Comparison of ENCODE assay signal across 35 cellular contexts in the genomic region with DNA sequence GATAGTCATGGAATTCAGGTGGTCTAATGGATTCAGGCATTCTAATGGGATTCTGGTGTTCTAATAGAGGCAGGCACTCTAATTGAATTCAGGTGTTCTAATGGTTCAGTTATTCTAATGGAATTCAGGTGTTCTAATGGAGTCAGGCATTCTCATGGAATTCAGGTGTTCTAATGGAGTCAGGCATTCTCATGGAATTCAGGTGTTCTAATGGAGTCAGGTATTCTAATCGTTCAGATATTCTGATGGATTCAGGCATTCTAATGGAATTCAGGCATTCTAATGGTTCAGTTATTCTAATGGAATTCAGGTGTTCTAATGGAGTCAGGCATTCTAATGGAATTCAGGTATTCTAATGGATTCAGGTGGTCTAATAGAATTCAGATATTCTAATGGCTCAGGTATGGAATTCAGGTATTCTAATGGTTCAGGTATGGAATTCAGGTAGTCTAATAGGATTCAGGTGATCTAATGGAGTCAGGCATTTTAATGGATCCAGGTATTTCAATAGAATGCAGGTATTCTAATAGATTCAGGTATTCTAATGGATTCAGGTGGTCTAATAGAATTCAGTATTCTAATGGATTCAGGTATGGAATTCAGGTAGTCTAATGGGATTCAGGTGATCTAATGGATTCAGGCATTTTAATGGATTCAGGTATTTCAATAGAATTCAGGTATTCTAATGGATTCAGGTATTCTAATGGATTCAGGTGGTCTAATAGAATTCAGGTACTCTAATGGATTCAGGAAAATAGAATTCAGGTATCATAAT. TPM values are rescaled to one million over a fixed set of nuclear protein-coding genes. Genes with fewer than 3 reads are reported as not detected.
"Had no signal": no experiment of that assay in that cellular context is flagged by ENCODE, and none has a peak within 500 bp of the region (broad histone marks: within the 10 kb centered on the region; RNA-seq: fewer than 3 reads in every experiment).

No MANE protein-coding gene starts in this region.

- H3K36me3 ChIP-seq: adrenal gland, Peyer's patch, SJSA1 had no signal

- H3K4me1 Mint-ChIP-seq: activated CD4-positive, alpha-beta T cell treated with anti-CD3 and anti-CD28 coated beads for 36 hours; activated CD4-positive, alpha-beta T cell treated with anti-CD3 and anti-CD28 coated beads, Interleukin-2, amount 10 ng/mL, durations not matched to agents 7 days and 5 days had no signal

- H3K27ac ChIP-seq: adrenal gland, body of pancreas, Peyer's patch, SJSA1 had no signal

- H3K4me1 ChIP-seq: adrenal gland, body of pancreas, Peyer's patch, SJSA1 had no signal

- H3K4me3 Mint-ChIP-seq: activated CD4-positive, alpha-beta T cell treated with anti-CD3 and anti-CD28 coated beads for 36 hours; activated CD4-positive, alpha-beta T cell treated with anti-CD3 and anti-CD28 coated beads, Interleukin-2, amount 10 ng/mL, durations not matched to agents 7 days and 5 days; activated naive CD4-positive, alpha-beta T cell treated with anti-CD3 and anti-CD28 coated beads for 36 hours; activated T-cell treated with anti-CD3 and anti-CD28 coated beads, Interleukin-2, amount 50 U/mL, for 4 hours; activated T-helper 1 cell treated with anti-CD3 and anti-CD28 coated beads, Interleukin-12 subunit alpha, Interleukin-12 subunit beta, Interleukin-2, Interleukin-4 antibody, amounts not matched to agents 30 ng/mL and 10 ng/mL and 1 ng/mL, durations not matched to agents 14 hours and 24 hours and 36 hours; T-helper 1 cell treated with Interleukin-12 subunit alpha and Interleukin-12 subunit beta and Interleukin-4 antibody, amounts not matched to agents 30 μg/mL and 1 μg/mL, for 36 hours; T-helper 2 cell treated with Interferon-gamma antibody and Interleukin-4, amounts not matched to agents 5 μg/mL and 100 μg/mL, for 36 hours had no signal

- H3K4me3 ChIP-seq: adrenal gland, body of pancreas, Peyer's patch, SJSA1 had no signal

- H3K27me3 ChIP-seq: adrenal gland, body of pancreas, Peyer's patch had no signal

- H3K36me3 Mint-ChIP-seq: activated naive CD4-positive, alpha-beta T cell treated with anti-CD3 and anti-CD28 coated beads, Interleukin-2, amount 50 U/mL, for 72 hours had no signal

- DNase-seq: activated CD4-positive, alpha-beta T cell treated with anti-CD3 and anti-CD28 coated beads for 36 hours; activated CD4-positive, alpha-beta T cell treated with anti-CD3 and anti-CD28 coated beads, Interleukin-2, amount 10 ng/mL, durations not matched to agents 7 days and 5 days; activated CD4-positive, alpha-beta T cell treated with anti-CD3 and anti-CD28 coated beads, Interleukin-2, amount 50 U/mL, for 48 hours; activated CD8-positive, alpha-beta memory T cell treated with anti-CD3 and anti-CD28 coated beads, Interleukin-2, amount 50 U/mL, for 4 hours; activated gamma-delta T cell treated with Interleukin-2 at 50 U/mL for 16 hours; activated naive CD4-positive, alpha-beta T cell treated with anti-CD3 and anti-CD28 coated beads for 36 hours; activated T-cell treated with anti-CD3 and anti-CD28 coated beads for 4 hours; activated T-cell treated with anti-CD3 and anti-CD28 coated beads, Interleukin-2, amount 50 U/mL, for 4 hours; adrenal gland; body of pancreas; central memory CD4-positive, alpha-beta T cell; NCI-H1092 treated with DMSO at 0.1 percent for 48 hours; NCI-H1417; NCI-H146; NCI-H187; NCI-H2029 treated with DMSO at 0.1 percent for 48 hours; NCI-H2107; NCI-H2171; NCI-H510A; NCI-H526; NCI-H748 treated with DMSO at 0.1 percent for 48 hours; NK-92 treated with Interleukin-12 subunit alpha and Interleukin-12 subunit beta, amount 100 ng/mL, for 24 hours; PC-3; Peyer's patch; RPMI8226; SHP77 treated with DMSO at 0.1 percent for 48 hours; SK-N-SH had no signal

- ATAC-seq: activated CD4-positive, alpha-beta T cell treated with anti-CD3 and anti-CD28 coated beads for 36 hours; activated CD4-positive, CD25-positive, alpha-beta regulatory T cell treated with anti-CD3 and anti-CD28 coated beads, Interleukin-2, amount 50 U/mL, for 24 hours; activated naive CD4-positive, alpha-beta T cell treated with anti-CD3 and anti-CD28 coated beads, Interleukin-2, amount 50 U/mL, for 72 hours; activated T-cell treated with anti-CD3 and anti-CD28 coated beads, Interleukin-2, amount 50 U/mL, for 4 hours; body of pancreas; PC-3 had no signal

- H3K4me2 ChIP-seq: SK-N-SH had no signal

- H3K27ac Mint-ChIP-seq: activated CD4-positive, alpha-beta T cell treated with anti-CD3 and anti-CD28 coated beads for 36 hours; activated CD4-positive, alpha-beta T cell treated with anti-CD3 and anti-CD28 coated beads, Interleukin-2, amount 10 ng/mL, durations not matched to agents 7 days and 5 days; activated naive CD4-positive, alpha-beta T cell treated with anti-CD3 and anti-CD28 coated beads for 36 hours; activated naive CD4-positive, alpha-beta T cell treated with anti-CD3 and anti-CD28 coated beads, Interleukin-2, amount 50 U/mL, for 72 hours; activated T-helper 1 cell treated with anti-CD3 and anti-CD28 coated beads, Interleukin-12 subunit alpha, Interleukin-12 subunit beta, Interleukin-2, Interleukin-4 antibody, amounts not matched to agents 30 ng/mL and 10 ng/mL and 1 ng/mL, durations not matched to agents 14 hours and 24 hours and 36 hours; T-helper 1 cell treated with Interleukin-12 subunit alpha and Interleukin-12 subunit beta and Interleukin-4 antibody, amounts not matched to agents 30 μg/mL and 1 μg/mL, for 36 hours; T-helper 2 cell treated with Interferon-gamma antibody and Interleukin-4, amounts not matched to agents 5 μg/mL and 100 μg/mL, for 36 hours had no signal

- H3K9ac ChIP-seq: SK-N-SH had no signal

- H3K9me3 Mint-ChIP-seq: activated CD4-positive, alpha-beta T cell treated with anti-CD3 and anti-CD28 coated beads, Interleukin-2, amount 10 ng/mL, durations not matched to agents 7 days and 5 days; activated naive CD4-positive, alpha-beta T cell treated with anti-CD3 and anti-CD28 coated beads for 36 hours; activated naive CD4-positive, alpha-beta T cell treated with anti-CD3 and anti-CD28 coated beads, Interleukin-2, amount 50 U/mL, for 72 hours; activated T-cell treated with anti-CD3 and anti-CD28 coated beads, Interleukin-2, amount 50 U/mL, for 4 hours; T-helper 1 cell treated with Interleukin-12 subunit alpha and Interleukin-12 subunit beta and Interleukin-4 antibody, amounts not matched to agents 30 μg/mL and 1 μg/mL, for 36 hours; T-helper 2 cell treated with Interferon-gamma antibody and Interleukin-4, amounts not matched to agents 5 μg/mL and 100 μg/mL, for 36 hours had no signal

- H3K9me3 ChIP-seq: adrenal gland, body of pancreas, Peyer's patch, SJSA1, SK-N-SH had no signal

RNA-seq across cellular contexts. Expression of a gene that starts 22.0 kb away (rescaled TPM):
- total RNA-seq: activated CD4-positive, alpha-beta T cell treated with anti-CD3 and anti-CD28 coated beads for 36 hours; activated CD4-positive, alpha-beta T cell treated with anti-CD3 and anti-CD28 coated beads, Interleukin-2, amount 10 ng/mL, durations not matched to agents 7 days and 5 days; activated naive CD4-positive, alpha-beta T cell treated with anti-CD3 and anti-CD28 coated beads for 36 hours; bronchial epithelial cell; M059J; PC-3; Peyer's patch had no signal
